1 cellular context compared by ENCODE assay signal in genomic region chr4:113300384-113301011, GRCh38.
TF ChIP-seq lines count a peak whose summit lies in the region.

No MANE protein-coding gene starts in this region.

TF ChIP-seq in A549, 52 proteins besides CTCF, POLR2A, EP300 and RAD21 (continued from another document):
- TF ChIP-seq MAZ (IDR thresholded peaks at IDR 0.05; ENCODE audit: borderline replicate concordance, low read depth, low read length) (no peak), MAX (IDR thresholded peaks at IDR 0.05) (no peak), NPAS2 (CRISPR knock-in tag; IDR thresholded peaks at IDR 0.05; ENCODE audit: borderline replicate concordance) (no peak), SMC3 (IDR thresholded peaks at IDR 0.05) (no peak), TP53 (CRISPR knock-in tag; IDR thresholded peaks at IDR 0.05) (no peak)
